ENCODE assay signal across 21 cellular contexts in genomic region chr2:138536740-138537139, GRCh38. TPM values are rescaled to one million over a fixed set of nuclear protein-coding genes. Genes with fewer than 3 reads are reported as not detected.
DNase-seq lines count a peak whose midpoint lies in the region; ATAC-seq, FAIRE-seq and TF ChIP-seq lines count a peak whose summit lies in the region.
"Had no signal": no experiment of that assay in that cellular context is flagged by ENCODE, and none has a peak within 500 bp of the region (broad histone marks: within the 10 kb centered on the region; RNA-seq: fewer than 3 reads in every experiment).

No MANE protein-coding gene starts in this region.

- ATAC-seq in GM18907 (IDR thresholded peaks at IDR 0.05; ENCODE audit: unreplicated experiment) (peak; percentile 3), HG02610 (IDR thresholded peaks at IDR 0.05; ENCODE audit: unreplicated experiment) (peak; percentile 6), GM12878 (peak; percentile 28)
- ATAC-seq: activated CD4-positive, alpha-beta T cell treated with anti-CD3 and anti-CD28 coated beads for 36 hours; upper lobe of right lung had no signal

- POLR2A ChIA-PET in GM12878 (lab: Charles Lee), result interaction anchor here (0.8 to 3.1 kb wide), 6 partner anchors 9 to 33 kb away, joined by 3 to 35 read pairs (median 4); no protein-coding TSS in a partner anchor

- TF ChIP-seq POLR2A in GM12878 (IDR thresholded peaks at IDR 0.05; ENCODE audit: low read depth, low read length), result no peak
- TF ChIP-seq POLR2A in thyroid gland (IDR thresholded peaks at IDR 0.05), result no peak

- peaks cover 30% of the 10 kb centered on the region for H3K36me3 Mint-ChIP-seq in neural progenitor cell

- no peak overlapping the region for H3K4me3 Mint-ChIP-seq in neural progenitor cell
- H3K4me3 Mint-ChIP-seq: activated CD4-positive, alpha-beta T cell treated with anti-CD3 and anti-CD28 coated beads for 36 hours; activated naive CD8-positive, alpha-beta T cell treated with anti-CD3 and anti-CD28 coated beads, Interleukin-2, amount 10 ng/mL, durations not matched to agents 7 days and 5 days had no signal

- no peaks in the 10 kb centered on the region for H3K27me3 Mint-ChIP-seq in neural progenitor cell (ENCODE audit: insufficient read depth, low read depth)
- H3K27me3 Mint-ChIP-seq: activated CD4-positive, alpha-beta T cell treated with anti-CD3 and anti-CD28 coated beads for 36 hours; activated naive CD8-positive, alpha-beta T cell treated with anti-CD3 and anti-CD28 coated beads, Interleukin-2, amount 10 ng/mL, durations not matched to agents 7 days and 5 days had no signal

- SMC1A ChIA-PET in GM12878 (lab: Charles Lee; ENCODE audit: uncharacterized antibody, unreplicated experiment), result interaction anchor here (0.9 to 4.3 kb wide), 9 partner anchors 8 to 624 kb away, joined by 3 to 60 read pairs (median 5); no protein-coding TSS in a partner anchor

- H3K79me2 ChIP-seq in GM12878 (ENCODE audit: control insufficient read depth, insufficient read depth, low read length) (peaks cover 47% of the 10 kb centered on the region), neural progenitor cell (ENCODE audit: low read depth) (peaks cover 71% of the 10 kb centered on the region)

- no peak for FAIRE-seq in GM12878 (lab: Jason Lieb, UNC)
- FAIRE-seq: HTR-8/SVneo, small intestine had no signal

- peaks cover 26% of the 10 kb centered on the region for H3F3A ChIP-seq in neural progenitor cell (ENCODE audit: low read depth)

- no peaks in the 10 kb centered on the region; the same call in 1 of the 2 replicates for H3K4me1 ChIP-seq in GM12878 (ENCODE audit: control insufficient read depth, insufficient read depth, low read length)
- peaks cover 14% of the 10 kb centered on the region for H3K4me1 ChIP-seq in neural progenitor cell
- H3K4me1 ChIP-seq in thyroid gland, result no peaks in the 10 kb centered on the region
- H3K4me1 ChIP-seq: left lung, upper lobe of right lung had no signal

- H3K27ac ChIP-seq in GM12878 (ENCODE audit: control insufficient read depth, insufficient read depth) (peak overlapping the region; percentile 0; the same call in 1 of the 2 replicates), neural progenitor cell (peak overlapping the region; percentile 84), thyroid gland (no peak overlapping the region)
- H3K27ac ChIP-seq: esophagus squamous epithelium, left lung, RWPE1, stomach, upper lobe of right lung had no signal

- in situ Hi-C loops in GM12878 (cut with MboI), result no loop called here

- H3K9me3 ChIP-seq in GM12878 (replicated peaks; ENCODE audit: control insufficient read depth, insufficient read depth, low read length) (peaks cover 20% of the 10 kb centered on the region), neural progenitor cell (ENCODE audit: low read depth) (peaks cover 6% of the 10 kb centered on the region), thyroid gland (no peaks in the 10 kb centered on the region)
- H3K9me3 ChIP-seq: stomach, upper lobe of right lung had no signal

- CTCF ChIA-PET in GM12878 (lab: Yijun Ruan, JAX), result interaction anchor here (0.7 to 1.5 kb wide), 4 partner anchors 10 to 34 kb away, joined by 4 to 5 read pairs (median 4); no protein-coding TSS in a partner anchor

- no peaks in the 10 kb centered on the region; a peak in 1 of 4 replicates for H3K36me3 ChIP-seq in GM12878 (ENCODE audit: control insufficient read depth in 2 of 2, insufficient read depth in 2 of 2, low read length in 1 of 2)
- H3K36me3 ChIP-seq in neural progenitor cell, result peaks cover 5% of the 10 kb centered on the region
- no peaks in the 10 kb centered on the region for H3K36me3 ChIP-seq in thyroid gland

- RAD21 ChIA-PET in GM12878 (lab: Charles Lee; ENCODE audit: unreplicated experiment), result interaction anchor here (1.0 to 3.0 kb wide), 6 partner anchors 8 to 33 kb away, joined by 3 to 15 read pairs (median 6); no protein-coding TSS in a partner anchor

- no peak overlapping the region for H3K9ac ChIP-seq in GM12878 (ENCODE audit: control insufficient read depth, insufficient read depth, low read length)
- H3K9ac ChIP-seq in neural progenitor cell, result no peak overlapping the region

- peaks cover 38% of the 10 kb centered on the region for H3K9me3 Mint-ChIP-seq in neural progenitor cell

- no TSS peak for BruUV-seq in GM12878 (replicated peaks; lab: Mats Ljungman, UMichigan)

- no peak overlapping the region for H3K4me2 ChIP-seq in GM12878 (ENCODE audit: control insufficient read depth, insufficient read depth)
- no peak overlapping the region for H3K4me2 ChIP-seq in neural progenitor cell

- H3K27me3 ChIP-seq in GM12878 (replicated peaks in 1 of 2; ENCODE audit: control insufficient read depth in 2 of 2, insufficient read depth in 2 of 2, low read length in 1 of 2) (no peaks in the 10 kb centered on the region), neural progenitor cell (no peaks in the 10 kb centered on the region), thyroid gland (no peaks in the 10 kb centered on the region)
- H3K27me3 ChIP-seq: esophagus squamous epithelium, left lung, stomach, upper lobe of right lung had no signal

- H3K4me3 ChIP-seq in GM12878, result no peak overlapping the region
- no peak overlapping the region for H3K4me3 ChIP-seq in neural progenitor cell
- H3K4me3 ChIP-seq in thyroid gland (replicated peaks in 1 of 3), result no peak overlapping the region
- H3K4me3 ChIP-seq: esophagus squamous epithelium, left lung, stomach, upper lobe of right lung had no signal

- no peak for DNase-seq in GM12878 (ENCODE audit: low read depth, low spot score)
- DNase-seq in neural progenitor cell (ENCODE audit: low spot score), result no peak
- DNase-seq in T-helper 1 cell, result no peak
- no peak for DNase-seq in hepatic stellate cell (ENCODE audit: low spot score)
- no peak for DNase-seq in inferior parietal cortex (ENCODE audit: extremely low spot score)
- DNase-seq in thyroid gland, result no peak
- DNase-seq: activated CD4-positive, alpha-beta T cell treated with anti-CD3 and anti-CD28 coated beads for 36 hours; activated naive CD8-positive, alpha-beta T cell treated with anti-CD3 and anti-CD28 coated beads, Interleukin-2, amount 10 ng/mL, durations not matched to agents 7 days and 5 days; effector memory CD4-positive, alpha-beta T cell; esophagus squamous epithelium; GOT3; left lung; NCI-H510A treated with DMSO at 0.1 percent for 48 hours; stomach; T1000; upper lobe of right lung had no signal

- no peak overlapping the region for H3K27ac Mint-ChIP-seq in neural progenitor cell
- H3K27ac Mint-ChIP-seq: activated CD4-positive, alpha-beta T cell treated with anti-CD3 and anti-CD28 coated beads for 36 hours; activated naive CD8-positive, alpha-beta T cell treated with anti-CD3 and anti-CD28 coated beads, Interleukin-2, amount 10 ng/mL, durations not matched to agents 7 days and 5 days had no signal

- WGBS in GM12878 (ENCODE audit: insufficient coverage, insufficient replicate concordance, low lambda C conversion rate, missing lambda C conversion rate), result 100% methylated on average over 2 of the region's 2 CpGs
- WGBS in thyroid gland, 2 donors, result 92 to 100% methylated on average over 2 of the region's 2 CpGs

- H2AFZ ChIP-seq in GM12878 (ENCODE audit: control insufficient read depth, low read depth, low read length), result no peak overlapping the region
- no peak overlapping the region for H2AFZ ChIP-seq in neural progenitor cell (replicated peaks)

- intact Hi-C loops in GM12878 (cut with micrococcal nuclease; ENCODE audit: unreplicated experiment) (no loop called here), thyroid gland (cut with DNase I) (no loop called here)

- no peaks in the 10 kb centered on the region for H3K4me1 Mint-ChIP-seq in neural progenitor cell
- H3K4me1 Mint-ChIP-seq: activated naive CD8-positive, alpha-beta T cell treated with anti-CD3 and anti-CD28 coated beads, Interleukin-2, amount 10 ng/mL, durations not matched to agents 7 days and 5 days had no signal

- no peak for TF ChIP-seq CTCF in GM12878 (IDR thresholded peaks at IDR 0.05 in 2 of 3, conservative IDR thresholded peaks at IDR 0.05 in 1 of 3; ENCODE audit: control insufficient read depth in 2 of 3, extremely low read depth in 1 of 3, insufficient read depth in 1 of 3, low read depth in 3 of 3, low read length in 3 of 3)
- TF ChIP-seq CTCF in neural progenitor cell (IDR thresholded peaks at IDR 0.05), result no peak
- TF ChIP-seq CTCF in thyroid gland (IDR thresholded peaks at IDR 0.05), result no peak

- no peak for TF ChIP-seq EP300 in GM12878 (IDR thresholded peaks at IDR 0.05; ENCODE audit: borderline replicate concordance in 1 of 2, control insufficient read depth in 1 of 2, low read depth in 2 of 2, low read length in 2 of 2)

- no peak for TF ChIP-seq RAD21 in GM12878 (IDR thresholded peaks at IDR 0.05; ENCODE audit: insufficient read depth, low read depth, low read length)

- H4K20me1 ChIP-seq in GM12878 (ENCODE audit: control insufficient read depth, insufficient read depth) (no peaks in the 10 kb centered on the region), neural progenitor cell (ENCODE audit: low read depth) (peaks cover 5% of the 10 kb centered on the region)

TF ChIP-seq in GM12878, 131 proteins besides CTCF, POLR2A, EP300 and RAD21 (continues in another document):
- TF ChIP-seq RB1 (IDR thresholded peaks at IDR 0.05; ENCODE audit: borderline replicate concordance) (no peak), GATAD2B (conservative IDR thresholded peaks at IDR 0.05; ENCODE audit: low read depth) (no peak), CBFB (IDR thresholded peaks at IDR 0.05; ENCODE audit: low read depth) (no peak), BCL11A (IDR thresholded peaks at IDR 0.05; ENCODE audit: low read depth, low read length) (no peak), ATF7 (IDR thresholded peaks at IDR 0.05; ENCODE audit: low read depth) (no peak), SMC3 (IDR thresholded peaks at IDR 0.05; ENCODE audit: borderline replicate concordance, low read length) (no peak)

RNA-seq across cellular contexts. Expression of gene SPOPL, which starts 35.2 kb away (rescaled TPM):
- 91.8 and 92.8 TPM in 2 replicates for total RNA-seq in GM12878 (2013; cell fraction: nucleolus; rRNA removed)
- total RNA-seq in GM12878 (2014; rRNA removed) (13.1 and 16.6 TPM in 2 replicates), GM12878 (2014; rRNA removed; fragmentation: Illumina TruSeq; extraction: Trizol) (14.1 and 14.4 TPM in 2 replicates), GM12878 (2021) (20.3 and 22.6 TPM in 2 replicates), neural progenitor cell (ENCODE audit: low replicate concordance) (13.3 and 19.8 TPM in 2 replicates), thyroid gland (10 to 100 TPM; 18.0 to 32.7 (median 24.0) TPM)
- polyA plus RNA-seq in GM12878 (2011; ENCODE audit: low read depth), result 6.7 TPM
- polyA plus RNA-seq in GM12878 (2011; rRNA removed) (25.0 and 41.0 TPM in 2 replicates), GM12878 (2014; fragmentation: Illumina TruSeq; extraction: Trizol) (16.3 and 21.9 TPM in 2 replicates), GM12878 (2014; fragmentation: Nextera tagmentation; extraction: Ambion mirVana) (1 to 10 TPM; 4.2 to 4.4 TPM), GM12878 (2014; rRNA removed) (9.9 and 12.0 TPM in 2 replicates), GM12878 (2016; fragmentation: Nextera tagmentation; extraction: Ambion mirVana) (1 to 10 TPM; 4.0 TPM)
- polyA plus RNA-seq in GM12878 (2011; cell fraction: cytosol; rRNA removed), result 9.4 and 12.4 TPM in 2 replicates
- 16.7 and 21.1 TPM in 2 replicates for polyA plus RNA-seq in GM12878 (2011; cell fraction: nucleus; rRNA removed)
- 10.6 and 15.1 TPM in 2 replicates for polyA plus RNA-seq in GM12878 (2012)
- 21.1 and 32.6 TPM in 2 replicates for polyA minus RNA-seq in GM12878 (2011; rRNA and poly(A)+ RNA removed)
- 8.1 and 8.2 TPM in 2 replicates for polyA minus RNA-seq in GM12878 (2011; cell fraction: cytosol; rRNA and poly(A)+ RNA removed)
- polyA minus RNA-seq in GM12878 (2011; cell fraction: nucleus; rRNA and poly(A)+ RNA removed), result 22.6 and 33.5 TPM in 2 replicates

Comparison
In these comparisons a context has a peak if more than half of its experiments do, and no peak if none do; other contexts are left out.
1. H3K27ac ChIP-seq: peak in GM12878 (single experiment) and neural progenitor cell (single experiment); none in thyroid gland (0 of 3).
2. Peak in every context shown above with its lines, with median percentiles within 50 percentile points of each other: ATAC-seq.